In genomic region chr4:90540536-90540935, GRCh38 we compare ENCODE assay signal across 18 cellular contexts.
DNase-seq lines count a peak whose midpoint lies in the region; ATAC-seq lines count a peak whose summit lies in the region.
"Had no signal": no experiment of that assay in that cellular context is flagged by ENCODE, and none has a peak within 500 bp of the region (broad histone marks: within the 10 kb centered on the region; RNA-seq: fewer than 3 reads in every experiment).

No MANE protein-coding gene starts in this region.

- peak; percentile 1 for DNase-seq in HuH-7 (ENCODE audit: low spot score)
- peak; percentile 39 for DNase-seq in amniotic epithelial cell (ENCODE audit: low read depth)
- peak; percentile 5 for DNase-seq in fibroblast of gingiva (ENCODE audit: low read depth)
- no peak for DNase-seq in left lobe of liver (ENCODE audit: low spot score)
- DNase-seq in NCI-H446 treated with DMSO at 0.1 percent for 48 hours (lab: John Stamatoyannopoulos, UW), result no peak
- no peak for DNase-seq in SIG-M5 treated with dmso at 0.1 percent for 504 hours (lab: John Stamatoyannopoulos, UW; ENCODE audit: unreplicated experiment)
- DNase-seq: 8988T; ACHN; AML-193; BE2C; CD4-positive, alpha-beta T cell; CD8-positive, alpha-beta memory T cell; DMS53; DMS79 treated with DMSO at 0.1 percent for 48 hours; GF-D8; GOT3 had no signal

- ATAC-seq in left lobe of liver (peak; percentile 72), HG03139 (IDR thresholded peaks at IDR 0.05; ENCODE audit: unreplicated experiment) (no peak)
- ATAC-seq: A549 had no signal

Comparison
In these comparisons a context has a peak if more than half of its experiments do, and no peak if none do; other contexts are left out.
1. DNase-seq: peak in HuH-7 (single experiment), amniotic epithelial cell (single experiment) and fibroblast of gingiva (single experiment); none in left lobe of liver (single experiment), NCI-H446 treated with DMSO at 0.1 percent for 48 hours (single experiment) and SIG-M5 treated with dmso at 0.1 percent for 504 hours (single experiment).